In genomic region chr4:56978750-56979303, GRCh38 we compare ENCODE assay signal across 1 cellular context.
TF ChIP-seq lines count a peak whose summit lies in the region.

TSS of gene POLR2B (plus strand) at chr4:56978896. CDS start at chr4:56978986, 90 bp downstream.

TF ChIP-seq in GM12878, 131 proteins besides CTCF, POLR2A, EP300 and RAD21 (continued from another document and continues in another):
- TF ChIP-seq REST (IDR thresholded peaks at IDR 0.05; ENCODE audit: low read depth, low read length) (no peak), STAT3 (IDR thresholded peaks at IDR 0.05; ENCODE audit: low read depth, low read length) (no peak), KLF5 (IDR thresholded peaks at IDR 0.05; ENCODE audit: partially characterized antibody) (no peak), POU2F2 (IDR thresholded peaks at IDR 0.05; ENCODE audit: borderline replicate concordance, low read depth, low read length) (peak; percentile 69; the same call in 1 of the 3 replicates), FOXM1 (IDR thresholded peaks at IDR 0.05; ENCODE audit: low read depth, low read length) (no peak), JUND (IDR thresholded peaks at IDR 0.05; ENCODE audit: low read depth, low read length) (no peak), NR2C2 (IDR thresholded peaks at IDR 0.05; ENCODE audit: borderline replicate concordance, control insufficient read depth, insufficient read length, low read depth) (no peak), EGR1 (IDR thresholded peaks at IDR 0.05; ENCODE audit: borderline replicate concordance in 1 of 2, low read depth in 2 of 2, low read length in 2 of 2) (no peak), NFYA (IDR thresholded peaks at IDR 0.05; ENCODE audit: borderline replicate concordance, low read depth, low read length) (no peak), TBL1XR1 (IDR thresholded peaks at IDR 0.05; ENCODE audit: low read depth, low read length) (no peak), MTA3 (IDR thresholded peaks at IDR 0.05; ENCODE audit: borderline replicate concordance, low read length) (no peak), ETV6 (conservative IDR thresholded peaks at IDR 0.05 in 1 of 2, IDR thresholded peaks at IDR 0.05 in 1 of 2; ENCODE audit: borderline replicate concordance in 1 of 2, low read depth in 1 of 2) (no peak), HDGF (IDR thresholded peaks at IDR 0.05) (0 out of 2 replicates have a peak, but pooled peaks have one; percentile 25), SRF (IDR thresholded peaks at IDR 0.05; ENCODE audit: low read depth in 2 of 2, low read length in 2 of 2) (no peak), TCF12 (IDR thresholded peaks at IDR 0.05; ENCODE audit: low read depth, low read length) (no peak), SMC3 (IDR thresholded peaks at IDR 0.05; ENCODE audit: borderline replicate concordance, low read length) (no peak), SREBF1 (IDR thresholded peaks at IDR 0.05; ENCODE audit: low read length) (no peak), BACH1 (IDR thresholded peaks at IDR 0.05; ENCODE audit: borderline replicate concordance) (0 out of 2 replicates have a peak, but pooled peaks have one; percentile 22), MYB (IDR thresholded peaks at IDR 0.05; ENCODE audit: borderline replicate concordance, low read depth, low read length) (no peak), SIX5 (IDR thresholded peaks at IDR 0.05; ENCODE audit: low read depth, low read length, severe bottlenecking) (no peak), ATF2 (IDR thresholded peaks at IDR 0.05; ENCODE audit: low read length) (no peak), BRCA1 (IDR thresholded peaks at IDR 0.05; ENCODE audit: low read depth, low read length) (no peak), PKNOX1 (IDR thresholded peaks at IDR 0.05) (no peak; the same call in 1 of the 2 replicates), YY1 (IDR thresholded peaks at IDR 0.05; ENCODE audit: low read depth, low read length) (no peak), SMAD1 (IDR thresholded peaks at IDR 0.05; ENCODE audit: low read depth, partially characterized antibody) (no peak), FOXK2 (IDR thresholded peaks at IDR 0.05) (no peak), PAX8 (IDR thresholded peaks at IDR 0.05) (no peak), PML (IDR thresholded peaks at IDR 0.05; ENCODE audit: low read length) (peak; percentile 93), MXI1 (IDR thresholded peaks at IDR 0.05; ENCODE audit: low read depth, low read length) (peak; percentile 90), PRDM15 (CRISPR knock-in tag; IDR thresholded peaks at IDR 0.05) (no peak), LARP7 (IDR thresholded peaks at IDR 0.05) (no peak), CHD1 (IDR thresholded peaks at IDR 0.05; ENCODE audit: low read depth, low read length) (no peak), POLR2AphosphoS2 (IDR thresholded peaks at IDR 0.05; ENCODE audit: low read depth, low read length) (no peak; the same call in 1 of the 2 replicates), E2F8 (IDR thresholded peaks at IDR 0.05; ENCODE audit: low read depth, partially characterized antibody) (no peak), RELA (IDR thresholded peaks at IDR 0.05; ENCODE audit: borderline replicate concordance, partially characterized antibody) (no peak), FOS (IDR thresholded peaks at IDR 0.05; ENCODE audit: borderline replicate concordance, extremely low read depth, insufficient read length) (no peak), SKIL (IDR thresholded peaks at IDR 0.05; ENCODE audit: low read depth, poor library complexity, severe bottlenecking) (peak; percentile 7), KDM1A (IDR thresholded peaks at IDR 0.05; ENCODE audit: borderline replicate concordance) (no peak), CBX3 (IDR thresholded peaks at IDR 0.05; ENCODE audit: borderline replicate concordance, low read depth) (no peak), TCF7 (IDR thresholded peaks at IDR 0.05; ENCODE audit: borderline replicate concordance) (no peak), MLLT1 (IDR thresholded peaks at IDR 0.05) (peak; percentile 51; the same call in 1 of the 2 replicates), RUNX3 (IDR thresholded peaks at IDR 0.05; ENCODE audit: low read length) (no peak; the same call in none of the 2 replicates), BMI1 (IDR thresholded peaks at IDR 0.05; ENCODE audit: borderline replicate concordance) (no peak), CHD2 (IDR thresholded peaks at IDR 0.05; ENCODE audit: borderline replicate concordance, low read depth, low read length) (no peak), ZNF217 (IDR thresholded peaks at IDR 0.05) (no peak), IKZF1 (conservative IDR thresholded peaks at IDR 0.05) (peak; percentile 61), CBFB (IDR thresholded peaks at IDR 0.05; ENCODE audit: low read depth) (no peak), SREBF2 (IDR thresholded peaks at IDR 0.05; ENCODE audit: low read length) (no peak), STAT1 (conservative IDR thresholded peaks at IDR 0.05) (no peak), RBBP5 (conservative IDR thresholded peaks at IDR 0.05) (no peak), NR2F1 (conservative IDR thresholded peaks at IDR 0.05) (peak; percentile 97; the same call in 1 of the 2 replicates), ZNF622 (IDR thresholded peaks at IDR 0.05) (no peak), NFXL1 (IDR thresholded peaks at IDR 0.05; ENCODE audit: borderline replicate concordance) (no peak), RCOR1 (conservative IDR thresholded peaks at IDR 0.05; ENCODE audit: low read depth, low read length) (no peak), RAD51 (IDR thresholded peaks at IDR 0.05) (no peak), ZZZ3 (IDR thresholded peaks at IDR 0.05; ENCODE audit: control insufficient read depth, insufficient read length, low read depth) (no peak), YBX1 (IDR thresholded peaks at IDR 0.05) (no peak), KAT2A (conservative IDR thresholded peaks at IDR 0.05; ENCODE audit: control insufficient read depth, low read depth, low read length) (no peak), ZSCAN29 (IDR thresholded peaks at IDR 0.05) (no peak), BCL11A (IDR thresholded peaks at IDR 0.05; ENCODE audit: low read depth, low read length) (no peak), NFIC (IDR thresholded peaks at IDR 0.05; ENCODE audit: low read depth, low read length) (no peak)
